Comparison of ENCODE assay signal across 9 cellular contexts in the genomic region with DNA sequence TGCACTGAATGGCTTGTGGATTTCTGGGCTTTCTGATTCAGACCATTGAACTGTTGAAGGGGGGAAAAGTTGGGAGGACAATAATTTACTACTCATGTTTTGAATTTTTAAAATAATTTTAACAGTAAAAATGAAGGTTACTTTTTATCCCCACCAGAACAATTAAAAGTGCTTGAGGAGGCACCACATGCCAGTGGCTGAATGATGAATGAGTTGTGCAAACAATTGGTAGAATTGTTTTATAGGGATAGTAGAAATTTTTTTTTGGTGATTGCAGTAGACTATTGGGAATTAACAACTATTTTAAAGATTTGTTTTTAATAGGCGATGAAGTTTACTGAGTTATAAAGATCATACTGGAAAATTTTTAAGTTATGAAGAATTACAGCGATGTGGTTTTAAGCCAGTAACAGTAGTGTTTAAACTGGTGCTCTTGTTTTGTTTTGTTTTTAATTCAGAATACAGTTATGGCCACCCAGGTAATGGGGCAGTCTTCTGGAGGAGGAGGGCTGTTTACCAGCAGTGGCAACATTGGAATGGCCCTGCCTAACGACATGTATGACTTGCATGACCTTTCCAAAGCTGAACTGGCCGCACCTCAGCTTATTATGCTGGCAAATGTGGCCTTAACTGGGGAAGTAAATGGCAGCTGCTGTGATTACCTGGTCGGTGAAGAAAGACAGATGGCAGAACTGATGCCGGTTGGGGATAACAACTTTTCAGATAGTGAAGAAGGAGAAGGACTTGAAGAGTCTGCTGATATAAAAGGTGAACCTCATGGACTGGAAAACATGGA. TPM values are rescaled to one million over a fixed set of nuclear protein-coding genes. Genes with fewer than 3 reads are reported as not detected.
DNase-seq lines count a peak whose midpoint lies in the region; ATAC-seq, FAIRE-seq and TF ChIP-seq lines count a peak whose summit lies in the region.
"Had no signal": no experiment of that assay in that cellular context is flagged by ENCODE, and none has a peak within 500 bp of the region (broad histone marks: within the 10 kb centered on the region; RNA-seq: fewer than 3 reads in every experiment).

No MANE protein-coding gene starts in this region.

- intact Hi-C loops in kidney (cut with DNase I) (no loop called here), transverse colon (cut with DNase I; ENCODE audit: low total_unique reads) (no loop called here)

- no peak for ATAC-seq in activated naive CD4-positive, alpha-beta T cell treated with anti-CD3 and anti-CD28 coated beads, Interleukin-2, amount 50 U/mL, for 72 hours
- ATAC-seq in GM19455 (IDR thresholded peaks at IDR 0.05; ENCODE audit: unreplicated experiment): no peak
- no peak for ATAC-seq in GM21576 (IDR thresholded peaks at IDR 0.05; ENCODE audit: unreplicated experiment)
- ATAC-seq: heart right ventricle had no signal

- TF ChIP-seq CTCF in kidney (IDR thresholded peaks at IDR 0.05; ENCODE audit: borderline replicate concordance, extremely low read depth, insufficient read depth) (no peak), transverse colon (IDR thresholded peaks at IDR 0.05) (no peak)

- H3K4me3 ChIP-seq in kidney (ENCODE audit: low read length in 2 of 2): peak overlapping the region; percentile 89 to 94
- H3K4me3 ChIP-seq in transverse colon: peak overlapping the region in 1 of 4 donors; percentile 91

- peaks cover 57% of the 10 kb centered on the region for H3K4me1 Mint-ChIP-seq in activated naive CD4-positive, alpha-beta T cell treated with anti-CD3 and anti-CD28 coated beads, Interleukin-2, amount 50 U/mL, for 24 hours

- H3K4me1 ChIP-seq in kidney (ENCODE audit: control insufficient read depth in 1 of 2, insufficient read depth in 1 of 2, low read depth in 1 of 2, low read length in 2 of 2) (peaks cover 0 to 2% of the 10 kb centered on the region in 2 donors), transverse colon (peaks cover 17 to 49% (median 24%) of the 10 kb centered on the region in 4 donors)

- H3K9me3 Mint-ChIP-seq in activated naive CD4-positive, alpha-beta T cell treated with anti-CD3 and anti-CD28 coated beads, Interleukin-2, amount 50 U/mL, for 24 hours: no peaks in the 10 kb centered on the region
- H3K9me3 Mint-ChIP-seq in activated naive CD4-positive, alpha-beta T cell treated with anti-CD3 and anti-CD28 coated beads, Interleukin-2, amount 50 U/mL, for 72 hours: no peaks in the 10 kb centered on the region

- TF ChIP-seq POLR2A in transverse colon (IDR thresholded peaks at IDR 0.05): no peak

- in situ Hi-C loops in transverse colon (cut with MboI; ENCODE audit: low pct_ligation_motif_present in 1 of 4, low pct_unique_long_range_greater_than_20kb in 1 of 4, low sequenced_read_pairs in 3 of 4): no loop called here

- H3K9me3 ChIP-seq in kidney (ENCODE audit: control insufficient read depth in 1 of 2, low read length in 2 of 2) (no peaks in the 10 kb centered on the region), transverse colon (no peaks in the 10 kb centered on the region)
- H3K9me3 ChIP-seq: heart right ventricle had no signal

- H3K4me3 Mint-ChIP-seq in activated naive CD4-positive, alpha-beta T cell treated with anti-CD3 and anti-CD28 coated beads, Interleukin-2, amount 50 U/mL, for 24 hours: peak overlapping the region; percentile 95

- H3K27ac Mint-ChIP-seq in activated naive CD4-positive, alpha-beta T cell treated with anti-CD3 and anti-CD28 coated beads, Interleukin-2, amount 50 U/mL, for 24 hours: peak overlapping the region; percentile 96
- peak overlapping the region; percentile 96 to 97 for H3K27ac Mint-ChIP-seq in activated naive CD4-positive, alpha-beta T cell treated with anti-CD3 and anti-CD28 coated beads, Interleukin-2, amount 50 U/mL, for 72 hours

- no peak for TF ChIP-seq EP300 in transverse colon (IDR thresholded peaks at IDR 0.05; ENCODE audit: low read depth)

- H3K9ac ChIP-seq in kidney (ENCODE audit: low read length in 2 of 2): peak overlapping the region in 1 of 2 donors; percentile 83

- no peaks in the 10 kb centered on the region for H3K27me3 Mint-ChIP-seq in activated naive CD4-positive, alpha-beta T cell treated with anti-CD3 and anti-CD28 coated beads, Interleukin-2, amount 50 U/mL, for 24 hours

- peaks cover 0 to 7% of the 10 kb centered on the region in 2 donors for H3K36me3 ChIP-seq in kidney (ENCODE audit: control insufficient read depth in 1 of 2, insufficient read depth in 2 of 2, low read length in 2 of 2)
- H3K36me3 ChIP-seq in transverse colon: no peaks in the 10 kb centered on the region

- H3K27me3 ChIP-seq in transverse colon: no peaks in the 10 kb centered on the region
- H3K27me3 ChIP-seq: heart right ventricle had no signal

- no peak for DNase-seq in activated naive CD4-positive, alpha-beta T cell (lab: John Stamatoyannopoulos, UW)
- DNase-seq in activated naive CD4-positive, alpha-beta T cell treated with anti-CD3 and anti-CD28 coated beads, Interleukin-2, amount 50 U/mL, for 72 hours (ENCODE audit: low spot score in 2 of 2): no peak
- DNase-seq in kidney (no peak), transverse colon (no peak), NCI-H526 treated with DMSO at 0.1 percent for 48 hours (lab: John Stamatoyannopoulos, UW) (no peak)
- DNase-seq: heart right ventricle had no signal

- H3K36me3 Mint-ChIP-seq in activated naive CD4-positive, alpha-beta T cell treated with anti-CD3 and anti-CD28 coated beads, Interleukin-2, amount 50 U/mL, for 24 hours: peaks cover 6% of the 10 kb centered on the region
- H3K36me3 Mint-ChIP-seq in activated naive CD4-positive, alpha-beta T cell treated with anti-CD3 and anti-CD28 coated beads, Interleukin-2, amount 50 U/mL, for 72 hours: peaks cover 19 to 27% of the 10 kb centered on the region in 2 donors

- no peak for FAIRE-seq in kidney (lab: Jason Lieb, UNC)

- H3K27ac ChIP-seq in kidney (ENCODE audit: low read depth in 2 of 2, low read length in 2 of 2) (no peak overlapping the region), transverse colon (peak overlapping the region; percentile 92 to 98 (median 97))

- WGBS in transverse colon (ENCODE audit: low coverage in 1 of 2), 2 donors: 53 to 93% methylated on average over 2 to 6 of the region's 6 CpGs

RNA-seq across cellular contexts. Expression of a gene that starts 2.7 kb away (rescaled TPM):
- 10 to 100 TPM; 39.3 to 43.5 TPM for total RNA-seq in activated naive CD4-positive, alpha-beta T cell treated with anti-CD3 and anti-CD28 coated beads, Interleukin-2, amount 50 U/mL, for 72 hours
- 54.7 TPM for total RNA-seq in kidney
- 5.9 TPM for polyA plus RNA-seq in kidney (ENCODE audit: insufficient read depth, low read depth, low replicate concordance)
- 10 to 100 TPM; 18.7 to 47.8 (median 27.1) TPM for total RNA-seq in transverse colon

Comparison
In these comparisons a context has a peak if more than half of its experiments do, and no peak if none do; other contexts are left out.
1. H3K27ac ChIP-seq: peak in transverse colon (4 of 4); none in kidney (0 of 2).